Comparison of ENCODE assay signal across 1 cellular context in genomic region chr19:38734426-38735256, GRCh38.
TF ChIP-seq lines count a peak whose summit lies in the region.

No MANE protein-coding gene starts in this region.

TF ChIP-seq in HCT116, 20 proteins besides CTCF, POLR2A, EP300 and RAD21 (continued from another document):
- TF ChIP-seq ZNF274 (IDR thresholded peaks at IDR 0.05; ENCODE audit: low read depth, low read length) (no peak), SIN3A (IDR thresholded peaks at IDR 0.05; ENCODE audit: low read depth) (no peak), YY1 (IDR thresholded peaks at IDR 0.05; ENCODE audit: extremely low read depth, insufficient replicate concordance, low read depth, low read length) (no peak), REST (IDR thresholded peaks at IDR 0.05; ENCODE audit: low read depth) (no peak), TCF7L2 (IDR thresholded peaks at IDR 0.05; ENCODE audit: borderline replicate concordance, extremely low read depth, insufficient read depth, insufficient read length) (no peak), JUND (IDR thresholded peaks at IDR 0.05) (no peak), MAX (IDR thresholded peaks at IDR 0.05) (no peak), SRF (IDR thresholded peaks at IDR 0.05; ENCODE audit: low read depth) (no peak), CBX3 (IDR thresholded peaks at IDR 0.05; ENCODE audit: low read depth) (no peak), ATF3 (IDR thresholded peaks at IDR 0.05) (no peak), EZH2 (IDR thresholded peaks at IDR 0.05) (no peak), POLR2AphosphoS5 (IDR thresholded peaks at IDR 0.05; ENCODE audit: low read depth, low read length) (no peak), FOSL1 (IDR thresholded peaks at IDR 0.05; ENCODE audit: low read depth) (no peak), EZH2phosphoT487 (IDR thresholded peaks at IDR 0.05; ENCODE audit: borderline replicate concordance) (no peak), EGR1 (IDR thresholded peaks at IDR 0.05; ENCODE audit: low read depth) (no peak), SP1 (IDR thresholded peaks at IDR 0.05; ENCODE audit: low read depth) (no peak), ZFX (IDR thresholded peaks at IDR 0.05) (no peak)
